7 cellular contexts compared by ENCODE assay signal in the genomic region with DNA sequence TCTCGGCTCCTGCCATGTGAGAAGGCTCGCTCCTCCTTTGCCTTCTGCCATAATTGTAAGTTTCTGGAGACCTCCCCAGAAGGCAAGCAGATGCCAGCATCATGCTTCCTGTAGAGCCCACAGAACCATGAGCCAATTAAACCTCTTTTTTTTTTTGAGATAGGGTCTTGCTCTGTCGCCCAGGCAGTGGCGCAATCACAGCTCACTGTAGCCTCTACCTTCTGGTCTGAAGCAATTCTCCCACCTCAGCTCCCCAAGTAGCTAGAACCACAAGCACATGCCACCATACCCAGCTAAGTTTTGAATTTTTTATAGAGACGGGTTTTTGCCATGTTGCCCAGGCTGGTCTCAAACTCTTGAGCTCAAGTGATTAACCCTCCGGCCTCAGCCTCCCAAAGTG.
"Had no signal": no experiment of that assay in that cellular context is flagged by ENCODE, and none has a peak within 500 bp of the region (broad histone marks: within the 10 kb centered on the region; RNA-seq: fewer than 3 reads in every experiment).

No MANE protein-coding gene starts in this region.

- H3K4me3 ChIP-seq: GM23248 had no signal

- H3K9ac ChIP-seq: GM23248, KMS-11 had no signal

- H3K4me2 ChIP-seq: KMS-11 had no signal

- DNase-seq: GM23248, GOT3, H9, HCEC 1CT, Karpas-422, KBM-7 had no signal

- H3K27ac ChIP-seq: GM23248, KMS-11 had no signal
